In genomic region chr22:35911877-35912276, GRCh38 we compare ENCODE assay signal across 12 cellular contexts.
"Had no signal": no experiment of that assay in that cellular context is flagged by ENCODE, and none has a peak within 500 bp of the region (broad histone marks: within the 10 kb centered on the region; RNA-seq: fewer than 3 reads in every experiment).

No MANE protein-coding gene starts in this region.

- ATAC-seq: effector memory CD8-positive, alpha-beta T cell; stimulated activated memory B cell treated with anti-CD40 and anti-IgM and Interleukin-4, amounts not matched to agents 10 μg/mL and 1 μg/mL and 100 μg/mL, for 72 hours; T-helper 17 cell had no signal

- H3K27me3 Mint-ChIP-seq: activated CD4-positive, alpha-beta T cell treated with anti-CD3 and anti-CD28 coated beads, Interleukin-2, amount 10 ng/mL, durations not matched to agents 24 days and 14 days had no signal

- H3K9me3 Mint-ChIP-seq: activated B cell treated with CpG ODN at 0.5 μM for 24 hours; activated CD4-positive, alpha-beta T cell treated with anti-CD3 and anti-CD28 coated beads, Interleukin-2, amount 10 ng/mL, durations not matched to agents 24 days and 14 days; activated naive CD8-positive, alpha-beta T cell treated with anti-CD3 and anti-CD28 coated beads, Interleukin-2, amount 10 ng/mL, durations not matched to agents 7 days and 5 days; activated T-helper 1 cell treated with anti-CD3 and anti-CD28 coated beads, Interleukin-12 subunit alpha, Interleukin-12 subunit beta, Interleukin-2, Interleukin-4 antibody, amounts not matched to agents 30 ng/mL and 10 ng/mL and 1 ng/mL, durations not matched to agents 14 hours and 24 hours and 36 hours; effector memory CD8-positive, alpha-beta T cell; nephron progenitor cell; stimulated activated memory B cell treated with anti-CD40 and anti-IgM and Interleukin-4, amounts not matched to agents 10 μg/mL and 1 μg/mL and 100 μg/mL, for 72 hours had no signal

- H3K4me3 Mint-ChIP-seq: activated B cell treated with CpG ODN at 0.5 μM for 24 hours; activated CD4-positive, alpha-beta T cell treated with anti-CD3 and anti-CD28 coated beads, Interleukin-2, amount 10 ng/mL, durations not matched to agents 24 days and 14 days; activated naive CD8-positive, alpha-beta T cell treated with anti-CD3 and anti-CD28 coated beads, Interleukin-2, amount 10 ng/mL, durations not matched to agents 7 days and 5 days; activated T-helper 1 cell treated with anti-CD3 and anti-CD28 coated beads, Interleukin-12 subunit alpha, Interleukin-12 subunit beta, Interleukin-2, Interleukin-4 antibody, amounts not matched to agents 30 ng/mL and 10 ng/mL and 1 ng/mL, durations not matched to agents 14 hours and 24 hours and 36 hours; effector memory CD8-positive, alpha-beta T cell; nephron progenitor cell; stimulated activated memory B cell treated with anti-CD40 and anti-IgM and Interleukin-4, amounts not matched to agents 10 μg/mL and 1 μg/mL and 100 μg/mL, for 72 hours; T-helper 17 cell had no signal

- DNase-seq: activated B cell treated with CpG ODN at 0.5 μM for 24 hours; activated CD4-positive, alpha-beta T cell treated with anti-CD3 and anti-CD28 coated beads, Interleukin-2, amount 10 ng/mL, durations not matched to agents 24 days and 14 days; activated naive CD4-positive, alpha-beta T cell; activated naive CD8-positive, alpha-beta T cell treated with anti-CD3 and anti-CD28 coated beads, Interleukin-2, amount 10 ng/mL, durations not matched to agents 7 days and 5 days; anterior cingulate cortex; dermis blood vessel endothelial cell; effector memory CD8-positive, alpha-beta T cell; nephron progenitor cell; stimulated activated CD4-positive, alpha-beta T cell treated with anti-CD3 and anti-CD28 coated beads, Interleukin-2, amount 100 ng/mL, for 48 hours; T-helper 17 cell had no signal

- H3K27ac Mint-ChIP-seq: activated B cell treated with CpG ODN at 0.5 μM for 24 hours; activated CD4-positive, alpha-beta T cell treated with anti-CD3 and anti-CD28 coated beads, Interleukin-2, amount 10 ng/mL, durations not matched to agents 24 days and 14 days; activated naive CD8-positive, alpha-beta T cell treated with anti-CD3 and anti-CD28 coated beads, Interleukin-2, amount 10 ng/mL, durations not matched to agents 7 days and 5 days; activated T-helper 1 cell treated with anti-CD3 and anti-CD28 coated beads, Interleukin-12 subunit alpha, Interleukin-12 subunit beta, Interleukin-2, Interleukin-4 antibody, amounts not matched to agents 30 ng/mL and 10 ng/mL and 1 ng/mL, durations not matched to agents 14 hours and 24 hours and 36 hours; effector memory CD8-positive, alpha-beta T cell; nephron progenitor cell; stimulated activated memory B cell treated with anti-CD40 and anti-IgM and Interleukin-4, amounts not matched to agents 10 μg/mL and 1 μg/mL and 100 μg/mL, for 72 hours; T-helper 17 cell had no signal

- H3K36me3 Mint-ChIP-seq: activated naive CD8-positive, alpha-beta T cell treated with anti-CD3 and anti-CD28 coated beads, Interleukin-2, amount 10 ng/mL, durations not matched to agents 7 days and 5 days; stimulated activated memory B cell treated with anti-CD40 and anti-IgM and Interleukin-4, amounts not matched to agents 10 μg/mL and 1 μg/mL and 100 μg/mL, for 72 hours had no signal
